In the genomic region with DNA sequence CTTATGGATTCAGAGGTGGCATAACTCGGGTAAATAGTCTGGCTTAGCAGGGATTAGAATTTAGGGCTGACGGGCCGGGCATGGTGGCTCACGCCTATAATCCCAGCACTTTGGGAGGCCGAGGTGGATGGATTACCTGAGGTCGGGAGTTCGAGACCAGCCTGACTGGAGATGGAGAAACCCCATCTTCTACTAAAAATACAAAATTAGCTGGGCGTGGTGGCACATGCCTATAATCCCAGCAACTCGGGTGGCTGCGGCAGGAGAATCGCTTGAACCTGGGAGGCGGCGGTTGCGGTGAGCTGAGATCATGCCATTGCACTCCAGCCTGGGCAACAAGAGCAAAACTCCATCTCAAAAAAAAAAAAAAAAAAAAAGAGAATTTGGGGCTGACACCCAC, we compare ENCODE assay signal across 7 cellular contexts. TPM values are rescaled to one million over a fixed set of nuclear protein-coding genes. Genes with fewer than 3 reads are reported as not detected.
DNase-seq lines count a peak whose midpoint lies in the region; ATAC-seq and TF ChIP-seq lines count a peak whose summit lies in the region.
"Not testable (repeated sequence)": the region's sequence is repeated elsewhere in the genome, so short reads cannot be mapped to it uniquely, and the experiment has no call there.

No MANE protein-coding gene starts in this region.

- H3K27me3 ChIP-seq in DOHH2 (ENCODE audit: control insufficient read depth, low read length); Karpas-422 (ENCODE audit: low read length): not testable (repeated sequence)

- intact Hi-C loops in OCI-LY7 (cut with micrococcal nuclease; ENCODE audit: unreplicated experiment); dendritic cell treated with granulocyte-macrophage colony-stimulating factor and Interleukin-4, amounts not matched to agents 40 ng/mL and 50 ng/mL, for 4 days (cut with micrococcal nuclease): not testable (repeated sequence)

- ATAC-seq in natural killer cell treated with Interleukin-12 subunit alpha and Interleukin-12 subunit beta and Interleukin-15 and Interleukin-18, amount 100 ng/mL, for 72 hours: not testable (repeated sequence)

- H3K9ac ChIP-seq in Karpas-422 (ENCODE audit: low read length): not testable (repeated sequence)

- TF ChIP-seq CTCF in DOHH2 (IDR thresholded peaks at IDR 0.05; ENCODE audit: low read depth, low read length, poor library complexity, severe bottlenecking); OCI-LY7 (conservative IDR thresholded peaks at IDR 0.05; ENCODE audit: low read length): not testable (repeated sequence)

- not testable (repeated sequence) for H3K36me3 ChIP-seq in DOHH2 (ENCODE audit: control insufficient read depth, low read length); Karpas-422 (ENCODE audit: insufficient read depth, low read length); OCI-LY7 (ENCODE audit: insufficient read depth, low read length)

- not testable (repeated sequence) for H4K20me1 ChIP-seq in DOHH2 (ENCODE audit: control insufficient read depth, insufficient read depth, low read depth, low read length); Karpas-422 (ENCODE audit: insufficient read depth, low read depth, low read length); OCI-LY7 (ENCODE audit: insufficient read depth, low read length)

- peak overlapping the region; percentile 77 for H3K27ac Mint-ChIP-seq in activated CD4-positive, alpha-beta T cell treated with anti-CD3 and anti-CD28 coated beads, Interleukin-2, amount 10 ng/mL, durations not matched to agents 7 days and 5 days
- peak overlapping the region; percentile 53 for H3K27ac Mint-ChIP-seq in dendritic cell treated with granulocyte-macrophage colony-stimulating factor and Interleukin-4, amounts not matched to agents 40 ng/mL and 50 ng/mL, for 4 days
- peak overlapping the region; percentile 59 to 79 for H3K27ac Mint-ChIP-seq in natural killer cell treated with Interleukin-12 subunit alpha and Interleukin-12 subunit beta and Interleukin-15 and Interleukin-18, amount 100 ng/mL, for 72 hours

- peaks cover 24% of the 10 kb centered on the region for H3K4me1 Mint-ChIP-seq in activated CD4-positive, alpha-beta T cell treated with anti-CD3 and anti-CD28 coated beads, Interleukin-2, amount 10 ng/mL, durations not matched to agents 7 days and 5 days
- H3K4me1 Mint-ChIP-seq in dendritic cell treated with granulocyte-macrophage colony-stimulating factor and Interleukin-4, amounts not matched to agents 40 ng/mL and 50 ng/mL, for 4 days (ENCODE audit: low read depth): peaks cover 27% of the 10 kb centered on the region
- peaks cover 11 to 14% of the 10 kb centered on the region in 2 donors for H3K4me1 Mint-ChIP-seq in natural killer cell treated with Interleukin-12 subunit alpha and Interleukin-12 subunit beta and Interleukin-15 and Interleukin-18, amount 100 ng/mL, for 72 hours (ENCODE audit: low read depth in 2 of 2)

- peak overlapping the region; percentile 65 for H3K4me3 ChIP-seq in DOHH2 (ENCODE audit: low read length)
- H3K4me3 ChIP-seq in Karpas-422 (ENCODE audit: low read length): not testable (repeated sequence)
- peak overlapping the region; percentile 49 for H3K4me3 ChIP-seq in OCI-LY7 (ENCODE audit: low read depth, low read length, poor library complexity, severe bottlenecking)

- CTCF ChIA-PET in OCI-LY7 (lab: Charles Lee; ENCODE audit: unreplicated experiment): interaction anchor here (0.7 to 2.9 kb wide), 4 partner anchors 9 to 70 kb away, joined by 3 to 25 read pairs (median 15); no protein-coding TSS in a partner anchor
- CTCF ChIA-PET in activated CD4-positive, alpha-beta T cell treated with anti-CD3 and anti-CD28 coated beads, Interleukin-2, amount 10 ng/mL, durations not matched to agents 7 days and 5 days (lab: Charles Lee): interaction anchor here (0.7 to 19.0 kb wide), 5 partner anchors 9 to 70 kb away, joined by 3 to 305 read pairs (median 6); a partner anchor contains a TSS

- H3K79me2 ChIP-seq in DOHH2 (ENCODE audit: control insufficient read depth, low read length); Karpas-422 (ENCODE audit: low read length); OCI-LY7 (ENCODE audit: insufficient read depth, low read depth, low read length): not testable (repeated sequence)

- not testable (repeated sequence) for H2AFZ ChIP-seq in Karpas-422 (ENCODE audit: low read length)
- peak overlapping the region; percentile 23; the same call in 1 of the 2 replicates for H2AFZ ChIP-seq in OCI-LY7 (ENCODE audit: low read length)

- H3K4me1 ChIP-seq in DOHH2 (ENCODE audit: control insufficient read depth, low read length): peaks cover 55% of the 10 kb centered on the region
- not testable (repeated sequence) for H3K4me1 ChIP-seq in Karpas-422 (ENCODE audit: low read length)
- H3K4me1 ChIP-seq in OCI-LY7 (ENCODE audit: insufficient read depth, low read length, poor library complexity, severe bottlenecking): peaks cover 78% of the 10 kb centered on the region

- H3K27ac ChIP-seq in DOHH2 (ENCODE audit: low read depth, low read length): peak overlapping the region; percentile 80
- not testable (repeated sequence) for H3K27ac ChIP-seq in Karpas-422 (ENCODE audit: low read length)
- H3K27ac ChIP-seq in OCI-LY7 (ENCODE audit: low read depth, low read length, poor library complexity, severe bottlenecking): peak overlapping the region; percentile 86

- not testable (repeated sequence) for H3F3A ChIP-seq in DOHH2 (ENCODE audit: control insufficient read depth, insufficient read depth)

- DNase-seq in Karpas-422; OCI-LY7 (ENCODE audit: low spot score); activated CD4-positive, alpha-beta T cell treated with anti-CD3 and anti-CD28 coated beads, Interleukin-2, amount 10 ng/mL, durations not matched to agents 7 days and 5 days; natural killer cell treated with Interleukin-12 subunit alpha and Interleukin-12 subunit beta and Interleukin-15 and Interleukin-18, amount 100 ng/mL, for 72 hours (ENCODE audit: low spot score): not testable (repeated sequence)
- DNase-seq in activated effector memory CD4-positive, alpha-beta T cell treated with anti-CD3 and anti-CD28 coated beads, Interleukin-2, amount 50 U/mL, for 16 hours: peak; percentile 27

- not testable (repeated sequence) for H3K36me3 Mint-ChIP-seq in activated CD4-positive, alpha-beta T cell treated with anti-CD3 and anti-CD28 coated beads, Interleukin-2, amount 10 ng/mL, durations not matched to agents 7 days and 5 days (ENCODE audit: low read depth); dendritic cell treated with granulocyte-macrophage colony-stimulating factor and Interleukin-4, amounts not matched to agents 40 ng/mL and 50 ng/mL, for 4 days (ENCODE audit: low read depth); natural killer cell treated with Interleukin-12 subunit alpha and Interleukin-12 subunit beta and Interleukin-15 and Interleukin-18, amount 100 ng/mL, for 72 hours

- not testable (repeated sequence) for H3K9me3 ChIP-seq in DOHH2 (ENCODE audit: control insufficient read depth, insufficient read depth, low read length); Karpas-422 (ENCODE audit: low read length); OCI-LY7 (ENCODE audit: low read length)

- not testable (repeated sequence) for H3K4me3 Mint-ChIP-seq in activated CD4-positive, alpha-beta T cell treated with anti-CD3 and anti-CD28 coated beads, Interleukin-2, amount 10 ng/mL, durations not matched to agents 7 days and 5 days; dendritic cell treated with granulocyte-macrophage colony-stimulating factor and Interleukin-4, amounts not matched to agents 40 ng/mL and 50 ng/mL, for 4 days; natural killer cell treated with Interleukin-12 subunit alpha and Interleukin-12 subunit beta and Interleukin-15 and Interleukin-18, amount 100 ng/mL, for 72 hours

- not testable (repeated sequence) for H3K9me3 Mint-ChIP-seq in activated CD4-positive, alpha-beta T cell treated with anti-CD3 and anti-CD28 coated beads, Interleukin-2, amount 10 ng/mL, durations not matched to agents 7 days and 5 days; dendritic cell treated with granulocyte-macrophage colony-stimulating factor and Interleukin-4, amounts not matched to agents 40 ng/mL and 50 ng/mL, for 4 days; natural killer cell treated with Interleukin-12 subunit alpha and Interleukin-12 subunit beta and Interleukin-15 and Interleukin-18, amount 100 ng/mL, for 72 hours

- TSS peak; percentile 95 for BruUV-seq in OCI-LY7 (replicated peaks; lab: Mats Ljungman, UMichigan)

- H3K4me2 ChIP-seq in DOHH2 (ENCODE audit: low read length) (peak overlapping the region; percentile 85), Karpas-422 (ENCODE audit: low read depth, low read length, poor library complexity, severe bottlenecking) (peak overlapping the region; percentile 33), OCI-LY7 (ENCODE audit: low read length) (peak overlapping the region; percentile 71)

- H3K27me3 Mint-ChIP-seq in activated CD4-positive, alpha-beta T cell treated with anti-CD3 and anti-CD28 coated beads, Interleukin-2, amount 10 ng/mL, durations not matched to agents 7 days and 5 days: peaks cover 14% of the 10 kb centered on the region
- not testable (repeated sequence) for H3K27me3 Mint-ChIP-seq in dendritic cell treated with granulocyte-macrophage colony-stimulating factor and Interleukin-4, amounts not matched to agents 40 ng/mL and 50 ng/mL, for 4 days
- peaks cover 0 to 14% of the 10 kb centered on the region in 2 donors for H3K27me3 Mint-ChIP-seq in natural killer cell treated with Interleukin-12 subunit alpha and Interleukin-12 subunit beta and Interleukin-15 and Interleukin-18, amount 100 ng/mL, for 72 hours

- not testable (repeated sequence) for H3K9me2 ChIP-seq in DOHH2 (replicated peaks; ENCODE audit: control insufficient read depth, low read length); Karpas-422 (replicated peaks; ENCODE audit: insufficient read depth, low read length); OCI-LY7 (ENCODE audit: insufficient read depth, low read length)

- POLR2A ChIA-PET in OCI-LY7 (lab: Charles Lee): interaction anchor here (0.6 to 10.1 kb wide), 10 partner anchors 13 to 241 kb away, joined by 3 to 146 read pairs (median 4); a partner anchor contains a TSS
- POLR2A ChIA-PET in activated CD4-positive, alpha-beta T cell treated with anti-CD3 and anti-CD28 coated beads, Interleukin-2, amount 10 ng/mL, durations not matched to agents 7 days and 5 days (lab: Charles Lee): not testable (repeated sequence)

RNA-seq across cellular contexts. Expression of a gene that starts 6.4 kb away (rescaled TPM):
- 3.0 and 5.4 TPM in 2 replicates for total RNA-seq in Karpas-422 (2014; rRNA removed; shearing (Covaris generic); ENCODE audit: low replicate concordance)
- 4.8 and 5.3 TPM in 2 replicates for total RNA-seq in OCI-LY7 (2014; rRNA removed; shearing (Covaris generic))
- total RNA-seq in OCI-LY7 (2022): 11.1 and 11.3 TPM in 2 replicates
- 1 to 10 TPM; 8.5 to 8.6 TPM for total RNA-seq in activated CD4-positive, alpha-beta T cell treated with anti-CD3 and anti-CD28 coated beads, Interleukin-2, amount 10 ng/mL, durations not matched to agents 7 days and 5 days
- 1 to 10 TPM; 1.8 to 4.6 TPM for total RNA-seq in natural killer cell treated with Interleukin-12 subunit alpha and Interleukin-12 subunit beta and Interleukin-15 and Interleukin-18, amount 100 ng/mL, for 72 hours

RNA-seq across cellular contexts. Expression of a gene that starts 45.8 kb away (rescaled TPM):
- 58.2 and 60.1 TPM in 2 replicates for total RNA-seq in Karpas-422 (2014; rRNA removed; shearing (Covaris generic); ENCODE audit: low replicate concordance)
- total RNA-seq in OCI-LY7 (2014; rRNA removed; shearing (Covaris generic)): 192 and 215 TPM in 2 replicates
- 162 and 166 TPM in 2 replicates for total RNA-seq in OCI-LY7 (2022)
- 10 to 100 TPM; 81.1 to 89.0 TPM for total RNA-seq in activated CD4-positive, alpha-beta T cell treated with anti-CD3 and anti-CD28 coated beads, Interleukin-2, amount 10 ng/mL, durations not matched to agents 7 days and 5 days
- 10 to 100 TPM; 19.4 to 70.8 TPM for total RNA-seq in natural killer cell treated with Interleukin-12 subunit alpha and Interleukin-12 subunit beta and Interleukin-15 and Interleukin-18, amount 100 ng/mL, for 72 hours

Comparison
In these comparisons a context has a peak if more than half of its experiments do, and no peak if none do; other contexts are left out.
1. H3K4me2 ChIP-seq: peak in every context shown above with its lines; median percentile 85 in DOHH2; 71 in OCI-LY7; 33 in Karpas-422.